12 cellular contexts compared by ENCODE assay signal in genomic region chr3:143445118-143445517, GRCh38.
DNase-seq lines count a peak whose midpoint lies in the region; ATAC-seq and TF ChIP-seq lines count a peak whose summit lies in the region.
"Had no signal": no experiment of that assay in that cellular context is flagged by ENCODE, and none has a peak within 500 bp of the region (broad histone marks: within the 10 kb centered on the region; RNA-seq: fewer than 3 reads in every experiment).

No MANE protein-coding gene starts in this region.

- H3K4me1 Mint-ChIP-seq in HFFc6 (ENCODE audit: low read depth) = peaks cover 32% of the 10 kb centered on the region

- no peaks in the 10 kb centered on the region; the same call in none of the 2 replicates for H3K27me3 Mint-ChIP-seq in HFFc6 (ENCODE audit: insufficient read depth)

- peak overlapping the region; percentile 86 for H3K27ac Mint-ChIP-seq in HFFc6

- peak; percentile 73 to 83 for ATAC-seq in activated CD4-positive, CD25-positive, alpha-beta regulatory T cell treated with anti-CD3 and anti-CD28 coated beads, Interleukin-2, amount 50 U/mL, for 24 hours
- ATAC-seq: A549 had no signal

- TF ChIP-seq CTCF in HFFc6 (IDR thresholded peaks at IDR 0.05) = no peak

- no peaks in the 10 kb centered on the region for H3K9me3 Mint-ChIP-seq in HFFc6

- peak overlapping the region; percentile 70; the same call in 1 of the 2 replicates for H3K4me3 Mint-ChIP-seq in HFFc6

- H3K36me3 Mint-ChIP-seq in HFFc6 (ENCODE audit: low read depth) = peaks cover 5% of the 10 kb centered on the region; the same call in 1 of the 2 replicates

- DNase-seq in activated CD4-positive, CD25-positive, alpha-beta regulatory T cell treated with anti-CD3 and anti-CD28 coated beads, Interleukin-2, amount 50 U/mL, for 72 hours = no peak
- DNase-seq in HFFc6 (peak; percentile 2), NCI-H226 (peak; percentile 19), renal cortical epithelial cell (ENCODE audit: low read depth) (peak; percentile 83), NCI-H446 treated with DMSO at 0.1 percent for 48 hours (lab: John Stamatoyannopoulos, UW) (no peak), hypothalamus (lab: John Stamatoyannopoulos, UW) (no peak), midbrain (lab: John Stamatoyannopoulos, UW) (no peak)
- DNase-seq: central memory CD4-positive, alpha-beta T cell; NCI-H1105 treated with DMSO at 0.1 percent for 48 hours; stimulated activated CD4-positive, alpha-beta T cell treated with anti-CD3 and anti-CD28 coated beads, Interleukin-2, amount 100 ng/mL, for 24 hours had no signal

Comparison
In these comparisons a context has a peak if more than half of its experiments do, and no peak if none do; other contexts are left out.
1. DNase-seq: peak in HFFc6 (single experiment), NCI-H226 (single experiment) and renal cortical epithelial cell (single experiment); none in activated CD4-positive, CD25-positive, alpha-beta regulatory T cell treated with anti-CD3 and anti-CD28 coated beads, Interleukin-2, amount 50 U/mL, for 72 hours (single experiment), NCI-H446 treated with DMSO at 0.1 percent for 48 hours (single experiment), hypothalamus (0 of 51) and midbrain (single experiment).